Comparison of ENCODE assay signal across 8 cellular contexts in the genomic region with DNA sequence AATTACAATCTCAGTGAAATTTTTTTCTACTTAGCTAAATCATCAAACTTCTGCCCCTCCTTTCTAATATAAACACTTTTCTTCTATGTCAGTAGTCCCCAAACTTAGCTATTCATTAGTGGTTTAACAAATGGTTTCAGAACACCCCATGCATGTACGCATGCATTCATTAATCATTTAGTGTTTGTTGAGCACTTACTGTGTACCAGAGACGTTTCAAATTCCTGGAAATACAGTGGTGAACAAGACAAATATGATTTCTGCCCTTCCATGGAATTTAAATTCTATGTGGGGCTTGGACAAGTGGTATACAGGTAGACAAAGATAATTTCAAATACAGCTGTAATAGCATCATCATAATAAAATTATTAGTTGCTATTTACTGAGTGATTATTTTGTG. TPM values are rescaled to one million over a fixed set of nuclear protein-coding genes. Genes with fewer than 3 reads are reported as not detected.
A peak's percentile ranks its signal among the peaks of the same experiment; 100 is the strongest.
DNase-seq lines count a peak whose midpoint lies in the region; ATAC-seq, FAIRE-seq and TF ChIP-seq lines count a peak whose summit lies in the region.

No MANE protein-coding gene starts in this region.

- no peaks in the 10 kb centered on the region for H3K9me1 ChIP-seq in endothelial cell of umbilical vein (replicated peaks; ENCODE audit: control insufficient read depth, extremely low read depth, insufficient read depth, low read length)

- no peak overlapping the region for H2BK120ac ChIP-seq in H9 (ENCODE audit: low read depth, low read length, poor library complexity, severe bottlenecking)

- H4K20me1 ChIP-seq in H9 (ENCODE audit: control insufficient read depth, insufficient read depth, insufficient read length) (no peaks in the 10 kb centered on the region), endothelial cell of umbilical vein (replicated peaks; ENCODE audit: control insufficient read depth, extremely low read depth, insufficient read depth, low read length) (no peaks in the 10 kb centered on the region)

- TF ChIP-seq POLR2A in endothelial cell of umbilical vein (IDR thresholded peaks at IDR 0.05; ENCODE audit: low read depth, low read length): no peak
- no peak for TF ChIP-seq POLR2A in esophagus squamous epithelium (IDR thresholded peaks at IDR 0.05)

- H4K5ac ChIP-seq in H9 (ENCODE audit: insufficient read length, low read depth, low read length): no peak overlapping the region

- no peak overlapping the region for H2BK5ac ChIP-seq in H9 (ENCODE audit: insufficient read length, low read length)

- BruUV-seq in Panc1 (replicated peaks; lab: Mats Ljungman, UMichigan): no TSS peak
- no TSS peak for BruUV-seq in endothelial cell of umbilical vein (replicated peaks; lab: Mats Ljungman, UMichigan)

- TF ChIP-seq CTCF in H9 (conservative IDR thresholded peaks at IDR 0.05) (no peak), Panc1 (IDR thresholded peaks at IDR 0.05) (no peak), endothelial cell of umbilical vein (IDR thresholded peaks at IDR 0.05; ENCODE audit: extremely low read depth in 1 of 2, insufficient read depth in 1 of 2, low read depth in 1 of 2, low read length in 2 of 2) (no peak), pancreas (IDR thresholded peaks at IDR 0.05) (no peak), esophagus squamous epithelium (IDR thresholded peaks at IDR 0.05) (no peak)

- H3K4me1 ChIP-seq in H9 (ENCODE audit: insufficient read depth, low read length) (peaks cover 6% of the 10 kb centered on the region; the same call in 1 of the 2 replicates), Panc1 (ENCODE audit: control insufficient read depth, insufficient read depth, low read length) (peaks cover 36% of the 10 kb centered on the region), endothelial cell of umbilical vein (ENCODE audit: control insufficient read depth, extremely low read depth, insufficient read depth, low read length) (peaks cover 4% of the 10 kb centered on the region), pancreas (peaks cover 14 to 50% (median 40%) of the 10 kb centered on the region in 3 donors), esophagus squamous epithelium (peaks cover 0 to 46% (median 7%) of the 10 kb centered on the region in 3 donors)

- H2BK12ac ChIP-seq in H9 (ENCODE audit: insufficient read length, low read depth, low read length): no peak overlapping the region

- H3K4ac ChIP-seq in H9 (ENCODE audit: low read depth, low read length): no peak overlapping the region

- no peaks in the 10 kb centered on the region; the same call in 1 of the 2 replicates for H3K27me3 ChIP-seq in H9 (ENCODE audit: insufficient read depth, low read length)
- no peaks in the 10 kb centered on the region for H3K27me3 ChIP-seq in Panc1 (ENCODE audit: control insufficient read depth, insufficient read depth, low read length)
- no peaks in the 10 kb centered on the region for H3K27me3 ChIP-seq in endothelial cell of umbilical vein (ENCODE audit: control insufficient read depth in 2 of 2, insufficient read depth in 2 of 2, low read length in 2 of 2)
- no peaks in the 10 kb centered on the region for H3K27me3 ChIP-seq in pancreas
- H3K27me3 ChIP-seq in esophagus squamous epithelium: no peaks in the 10 kb centered on the region

- H3K23ac ChIP-seq in H9 (ENCODE audit: insufficient read length, low read depth, low read length): no peak overlapping the region

- intact Hi-C loops in Panc1 (cut with micrococcal nuclease; ENCODE audit: unreplicated experiment) (no loop called here), endothelial cell of umbilical vein (cut with micrococcal nuclease) (no loop called here), pancreas (cut with DNase I) (loop anchor here in 1 of 3 donors (10.0 kb wide), 1 partner anchor 52 kb away; no protein-coding TSS in a partner anchor), esophagus squamous epithelium (cut with DNase I) (no loop called here)

- dilution Hi-C loops in endothelial cell of umbilical vein (cut with MboI; ENCODE audit: extremely low pct_ligation_motif_present, low sequenced_read_pairs): no loop called here

- FAIRE-seq in endothelial cell of umbilical vein (lab: Jason Lieb, UNC) (no peak), pancreas (lab: Jason Lieb, UNC) (no peak)

- no peak overlapping the region for H3K4me2 ChIP-seq in H9 (ENCODE audit: insufficient read depth, insufficient read length, low read length)
- peak overlapping the region; percentile 73 for H3K4me2 ChIP-seq in endothelial cell of umbilical vein (ENCODE audit: insufficient read depth, low read length)

- no peak overlapping the region for H2BK20ac ChIP-seq in H9 (ENCODE audit: low read depth, low read length, poor library complexity, severe bottlenecking)

- no peak for ATAC-seq in Panc1
- no peak for ATAC-seq in pancreas

- no peak overlapping the region for H2AK5ac ChIP-seq in H9 (ENCODE audit: insufficient read length, low read length)

- DNase-seq in H9 (no peak), Panc1 (ENCODE audit: low read depth, low spot score) (no peak), endothelial cell of umbilical vein (ENCODE audit: low read depth, low spot score) (no peak), pancreas (no peak), NCI-H524 (lab: John Stamatoyannopoulos, UW) (no peak), activated gamma-delta T cell treated with Interleukin-2 at 50 U/mL for 16 hours (no peak), esophagus squamous epithelium (lab: John Stamatoyannopoulos, UW) (no peak), NCI-H2171 treated with DMSO at 0.1 percent for 48 hours (lab: John Stamatoyannopoulos, UW) (no peak)

- H3K36me3 Mint-ChIP-seq in H9 (ENCODE audit: insufficient read depth in 1 of 3, low read depth in 3 of 3): no peaks in the 10 kb centered on the region

- H3K23me2 ChIP-seq in H9 (ENCODE audit: insufficient read length, low read depth, low read length, poor library complexity, severe bottlenecking): peaks cover 6% of the 10 kb centered on the region

- no peak overlapping the region for H3K14ac ChIP-seq in H9 (ENCODE audit: insufficient read depth, low read length)

- no peaks in the 10 kb centered on the region; the same call in 1 of the 2 replicates for H3K36me3 ChIP-seq in Panc1 (ENCODE audit: control insufficient read depth, insufficient read depth, low read length)
- H3K36me3 ChIP-seq in endothelial cell of umbilical vein (ENCODE audit: control insufficient read depth in 2 of 2, extremely low read depth in 1 of 2, insufficient read depth in 2 of 2, low read length in 2 of 2): no peaks in the 10 kb centered on the region
- no peaks in the 10 kb centered on the region for H3K36me3 ChIP-seq in pancreas
- no peaks in the 10 kb centered on the region for H3K36me3 ChIP-seq in esophagus squamous epithelium

- no peaks in the 10 kb centered on the region for H3K27me3 Mint-ChIP-seq in H9 (ENCODE audit: low read depth)

- H3K79me2 ChIP-seq in H9 (ENCODE audit: insufficient read depth, low read length): no peaks in the 10 kb centered on the region; the same call in 1 of the 2 replicates
- peaks cover 13% of the 10 kb centered on the region for H3K79me2 ChIP-seq in endothelial cell of umbilical vein (ENCODE audit: control insufficient read depth, insufficient read depth, low read length)

- in situ Hi-C loops in Panc1 (cut with HindIII; ENCODE audit: low pct_unique_long_range_greater_than_20kb, low sequenced_read_pairs): no loop called here

- H4K91ac ChIP-seq in H9 (ENCODE audit: insufficient read length, low read depth, low read length): no peak overlapping the region

- no peak overlapping the region for H3K9ac ChIP-seq in H9 (ENCODE audit: extremely low read depth, insufficient read length, low read length)
- H3K9ac ChIP-seq in endothelial cell of umbilical vein (replicated peaks; ENCODE audit: extremely low read depth, insufficient read depth, low read length): no peak overlapping the region

- no peak overlapping the region for H3K18ac ChIP-seq in H9 (ENCODE audit: insufficient read length, low read depth, low read length)

- WGBS in H9 (ENCODE audit: extremely low coverage, insufficient read length, low lambda C conversion rate): no CpG with 5 or more reads among the region's 2 CpGs
- 14 to 16% methylated on average over 2 of the region's 2 CpGs for WGBS in pancreas, 2 donors
- WGBS in esophagus squamous epithelium, 2 donors: 46 to 60% methylated on average over 2 of the region's 2 CpGs

- H3K9me3 ChIP-seq in H9 (ENCODE audit: control insufficient read depth, low read depth, low read length) (no peaks in the 10 kb centered on the region), Panc1 (ENCODE audit: control insufficient read depth, insufficient read depth, low read depth, low read length) (no peaks in the 10 kb centered on the region), endothelial cell of umbilical vein (replicated peaks; ENCODE audit: control insufficient read depth, insufficient read depth, low read length) (no peaks in the 10 kb centered on the region), pancreas (no peaks in the 10 kb centered on the region), esophagus squamous epithelium (no peaks in the 10 kb centered on the region)

- H2AFZ ChIP-seq in H9 (ENCODE audit: low read length) (no peak overlapping the region), endothelial cell of umbilical vein (ENCODE audit: low read depth, low read length) (no peak overlapping the region)

- H3T11ph ChIP-seq in H9 (ENCODE audit: low read length): no peak overlapping the region

- H2BK15ac ChIP-seq in H9 (ENCODE audit: low read depth, low read length): no peak overlapping the region

- H3K79me1 ChIP-seq in H9 (ENCODE audit: insufficient read depth, low read depth, low read length, poor library complexity, severe bottlenecking): no peaks in the 10 kb centered on the region

- peaks cover 20 to 26% of the 10 kb centered on the region in 2 experiments for H3K4me1 Mint-ChIP-seq in H9

- no peak overlapping the region for H3K27ac Mint-ChIP-seq in H9

- H3K4me3 ChIP-seq in Panc1 (ENCODE audit: low read depth in 2 of 2, low read length in 2 of 2) (peak overlapping the region in 1 of 2 experiments; percentile 94; a peak in 2 of 4 replicates), endothelial cell of umbilical vein (replicated peaks in 1 of 3; ENCODE audit: insufficient read depth in 1 of 3, low read depth in 1 of 3, low read length in 3 of 3) (no peak overlapping the region), pancreas (peak overlapping the region in 2 of 4 donors; percentile 72 to 86), esophagus squamous epithelium (peak overlapping the region in 1 of 4 donors; percentile 88)

- CTCF ChIA-PET in Panc1 (lab: Charles Lee): no interaction called here
- CTCF ChIA-PET in endothelial cell of umbilical vein (lab: Charles Lee): interaction anchor here (0.6 to 1.9 kb wide), 2 partner anchors 15 to 189 kb away, joined by 4 to 6 read pairs; no protein-coding TSS in a partner anchor

- peak overlapping the region; percentile 85 to 87 for H3K4me3 Mint-ChIP-seq in H9

- POLR2A ChIA-PET in Panc1 (lab: Charles Lee): interaction anchor here (0.6 kb wide), 1 partner anchor 48 kb away, joined by 3 read pairs; no protein-coding TSS in a partner anchor
- POLR2A ChIA-PET in endothelial cell of umbilical vein (lab: Charles Lee): no interaction called here

- no peak overlapping the region for H4K8ac ChIP-seq in H9 (replicated peaks; ENCODE audit: insufficient read length, low read depth, low read length)

- no peaks in the 10 kb centered on the region for H3K9me3 Mint-ChIP-seq in H9

- H3K27ac ChIP-seq in H9 (ENCODE audit: insufficient read length, low read depth, low read length): no peak overlapping the region
- H3K27ac ChIP-seq in Panc1 (ENCODE audit: low read length): peak overlapping the region; percentile 94
- H3K27ac ChIP-seq in endothelial cell of umbilical vein (ENCODE audit: insufficient read depth, low read depth, low read length): no peak overlapping the region
- peak overlapping the region in 3 of 4 donors; percentile 96 to 99 (median 99) for H3K27ac ChIP-seq in pancreas
- peak overlapping the region in 1 of 4 donors; percentile 98 for H3K27ac ChIP-seq in esophagus squamous epithelium

- no peak overlapping the region for H3K56ac ChIP-seq in H9 (ENCODE audit: insufficient read length, low read depth, low read length)

RNA-seq across cellular contexts. Expression of a gene that starts 1.5 kb away (rescaled TPM):
- total RNA-seq in H9 (2021): 14.6 and 16.3 TPM in 2 replicates
- 24.3 TPM for total RNA-seq in Panc1 (2021; ENCODE audit: unreplicated experiment)
- 12.8 TPM for polyA plus RNA-seq in Panc1 (2012; ENCODE audit: insufficient read length)
- 20.8 and 21.3 TPM in 2 replicates for total RNA-seq in endothelial cell of umbilical vein
- 10.5 and 12.3 TPM in 2 replicates for polyA plus RNA-seq in endothelial cell of umbilical vein
- polyA plus RNA-seq in endothelial cell of umbilical vein (2011; cell fraction: cytosol; rRNA removed): 5.6 and 6.5 TPM in 2 replicates
- polyA plus RNA-seq in endothelial cell of umbilical vein (2011; cell fraction: nucleus; rRNA removed): 94.9 and 112 TPM in 2 replicates
- 11.8 and 16.3 TPM in 2 replicates for polyA plus RNA-seq in endothelial cell of umbilical vein (2012)
- polyA minus RNA-seq in endothelial cell of umbilical vein: 25.7 and 27.5 TPM in 2 replicates
- polyA minus RNA-seq in endothelial cell of umbilical vein (2011; cell fraction: cytosol; rRNA and poly(A)+ RNA removed): 8.2 TPM
- 25.0 and 42.1 TPM in 2 replicates for polyA minus RNA-seq in endothelial cell of umbilical vein (2011; cell fraction: nucleus; rRNA and poly(A)+ RNA removed)
- total RNA-seq in pancreas: 10 to 100 TPM in 3 of 6 donors, 1 to 10 TPM in 3; 6.2 to 16.0 (median 9.8) TPM
- 1 to 10 TPM; 9.0 to 9.8 TPM for polyA plus RNA-seq in pancreas
- total RNA-seq in esophagus squamous epithelium: 10 to 100 TPM in 1 of 4 donors, 1 to 10 TPM in 3; 5.9 to 14.3 (median 8.8) TPM

Comparison
In these comparisons a context has a peak if more than half of its experiments do, and no peak if none do; other contexts are left out.
1. H3K27ac ChIP-seq: peak in Panc1 (single experiment) and pancreas (3 of 4); none in H9 (single experiment) and endothelial cell of umbilical vein (single experiment).